20 cellular contexts compared by ENCODE assay signal in the genomic region with DNA sequence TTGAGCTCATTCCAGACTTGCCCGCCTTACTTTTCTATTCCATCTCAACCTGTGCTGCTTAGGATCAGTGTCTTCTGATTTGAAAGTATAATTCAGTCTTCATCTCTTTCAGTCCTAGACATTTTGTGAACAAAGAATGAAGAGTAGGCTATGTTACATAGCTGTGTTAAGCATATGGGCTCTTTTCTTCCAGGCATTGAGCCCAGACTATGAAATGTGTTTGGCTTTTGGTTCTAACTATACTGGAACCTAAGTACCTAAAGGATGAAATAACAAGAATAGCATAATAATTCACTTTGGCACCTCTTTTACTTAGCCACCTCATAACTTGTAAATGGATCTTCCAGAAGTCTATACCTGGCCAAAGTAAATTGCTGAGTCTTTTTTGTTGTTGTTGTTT.
DNase-seq lines count a peak whose midpoint lies in the region; ATAC-seq, FAIRE-seq and TF ChIP-seq lines count a peak whose summit lies in the region.
"Had no signal": no experiment of that assay in that cellular context is flagged by ENCODE, and none has a peak within 500 bp of the region (broad histone marks: within the 10 kb centered on the region; RNA-seq: fewer than 3 reads in every experiment).

No MANE protein-coding gene starts in this region.

- no peaks in the 10 kb centered on the region for H3K9me3 Mint-ChIP-seq in nephron
- H3K9me3 Mint-ChIP-seq: CD14-positive monocyte had no signal

- no peaks in the 10 kb centered on the region for H3K9me1 ChIP-seq in K562 (ENCODE audit: control insufficient read depth, insufficient read depth, low read length)

- no peak for ATAC-seq in K562
- no peak for ATAC-seq in GM21381 (IDR thresholded peaks at IDR 0.05; ENCODE audit: unreplicated experiment)
- no peak for ATAC-seq in HG03342 (IDR thresholded peaks at IDR 0.05; ENCODE audit: unreplicated experiment)

- DNase-seq in NCI-H1092 treated with DMSO at 0.1 percent for 48 hours (lab: John Stamatoyannopoulos, UW) (peak; percentile 2), NCI-H1092 (lab: John Stamatoyannopoulos, UW) (no peak), H54 (ENCODE audit: insufficient read length, low spot score) (no peak), K562 (ENCODE audit: extremely low read depth in 1 of 4, low spot score in 3 of 4) (no peak), dorsolateral prefrontal cortex (no peak)
- DNase-seq: 8988T, DMS153, EL, NCI-H146, NCI-H2081 treated with DMSO at 0.1 percent for 48 hours, NCI-H748 treated with DMSO at 0.1 percent for 48 hours, SHP77, SK-N-SH had no signal

- no peaks in the 10 kb centered on the region for H3K79me2 ChIP-seq in K562 (ENCODE audit: control insufficient read depth, insufficient read depth, low read length)

- TF ChIP-seq CTCF in K562 (IDR thresholded peaks at IDR 0.05 in 2 of 3, conservative IDR thresholded peaks at IDR 0.05 in 1 of 3; ENCODE audit: insufficient read depth in 2 of 3, low read depth in 1 of 3, low read length in 3 of 3) (no peak), nephron (IDR thresholded peaks at IDR 0.05; ENCODE audit: unreplicated experiment in 3 of 3) (no peak), dorsolateral prefrontal cortex (IDR thresholded peaks at IDR 0.05 in 54 of 56, conservative IDR thresholded peaks at IDR 0.05 in 2 of 56; ENCODE audit: low read depth in 1 of 56, partially characterized antibody in 56 of 56) (no peak)

- no peaks in the 10 kb centered on the region for H3K9me3 ChIP-seq in K562 (replicated peaks; ENCODE audit: control insufficient read depth, insufficient read depth, low read depth, low read length)
- H3K9me3 ChIP-seq: SK-N-SH had no signal

- peaks cover 34% of the 10 kb centered on the region for H3K4me1 Mint-ChIP-seq in nephron

- no peak for TF ChIP-seq RAD21 in K562 (CRISPR knock-in tag; conservative IDR thresholded peaks at IDR 0.05 in 1 of 2, IDR thresholded peaks at IDR 0.05 in 1 of 2)

- peak overlapping the region in 2 of 3 experiments; percentile 57 for H3K27ac Mint-ChIP-seq in nephron

- no peak overlapping the region for H2AFZ ChIP-seq in K562 (ENCODE audit: low read depth, low read length)

- no peaks in the 10 kb centered on the region for H3K27me3 Mint-ChIP-seq in nephron (ENCODE audit: low read depth)

- CTCF ChIA-PET in K562 (lab: Yijun Ruan, JAX; ENCODE audit: low intra/inter-chr PET ratio), result no interaction called here

- H3K36me3 Mint-ChIP-seq in nephron (ENCODE audit: low read depth), result peaks cover 13% of the 10 kb centered on the region

- no peak overlapping the region for H3K9ac ChIP-seq in K562 (ENCODE audit: insufficient read depth in 1 of 2, low read depth in 2 of 2, low read length in 2 of 2)
- H3K9ac ChIP-seq: SK-N-SH had no signal

- FAIRE-seq in H54 (lab: Jason Lieb, UNC), result peak; percentile 60
- FAIRE-seq in K562 (lab: Jason Lieb, UNC), result peak; percentile 63
- FAIRE-seq: GM12892, GM18507, H1 had no signal

- in situ Hi-C loops in K562 (cut with MboI), result no loop called here

- no peaks in the 10 kb centered on the region for H4K20me1 ChIP-seq in K562 (replicated peaks; ENCODE audit: control insufficient read depth, insufficient read depth, low read length)

- H3K4me3 ChIP-seq in K562, result no peak overlapping the region
- no peak overlapping the region for H3K4me3 ChIP-seq in dorsolateral prefrontal cortex

- H3K4me3 Mint-ChIP-seq in nephron, result no peak overlapping the region
- H3K4me3 Mint-ChIP-seq: CD14-positive monocyte had no signal

- H3K27ac ChIP-seq in K562 (ENCODE audit: extremely low read depth, low read depth, low read length), result no peak overlapping the region
- peak overlapping the region in 6 of 59 donors; percentile 2 to 70 (median 30) for H3K27ac ChIP-seq in dorsolateral prefrontal cortex

- 92% methylated on average over 1 of the region's 1 CpG for WGBS in K562 (ENCODE audit: insufficient coverage, low coverage, missing lambda C conversion rate)

- TF ChIP-seq EP300 in K562 (IDR thresholded peaks at IDR 0.05; ENCODE audit: low read length), result no peak

- intact Hi-C loops in K562 (cut with micrococcal nuclease), result no loop called here
- intact Hi-C loops in dorsolateral prefrontal cortex (cut with DNase I), result loop anchor here in 1 of 2 donors (10.0 kb wide), 1 partner anchor 1095 kb away; no protein-coding TSS in a partner anchor

- no peaks in the 10 kb centered on the region for H3K4me1 ChIP-seq in K562 (replicated peaks in 1 of 2; ENCODE audit: control insufficient read depth in 2 of 2, insufficient read depth in 2 of 2, low read length in 2 of 2)

- no TSS peak for BruUV-seq in K562 (replicated peaks; lab: Mats Ljungman, UMichigan)

- POLR2A ChIA-PET in K562 (lab: Yijun Ruan, JAX), result no interaction called here

- H3K36me3 ChIP-seq in K562 (ENCODE audit: control insufficient read depth, insufficient read depth, low read length), result peaks cover 46% of the 10 kb centered on the region; the same call in 2 of the 3 replicates

- TF ChIP-seq POLR2A in H54 (IDR thresholded peaks at IDR 0.05; ENCODE audit: low read depth, low read length), result no peak
- no peak for TF ChIP-seq POLR2A in K562 (conservative IDR thresholded peaks at IDR 0.05)

- H3K27me3 ChIP-seq in K562 (ENCODE audit: control insufficient read depth in 2 of 2, insufficient read depth in 2 of 2, low read length in 2 of 2), result no peaks in the 10 kb centered on the region
- H3K27me3 ChIP-seq in dorsolateral prefrontal cortex, result no peaks in the 10 kb centered on the region

- no peak overlapping the region for H3K4me2 ChIP-seq in K562 (ENCODE audit: insufficient read depth, low read length)
- H3K4me2 ChIP-seq: SK-N-SH had no signal

TF ChIP-seq in K562, 482 proteins besides CTCF, POLR2A, EP300 and RAD21:
- TF ChIP-seq ZFX (CRISPR knock-in tag; IDR thresholded peaks at IDR 0.05), result no peak
- TF ChIP-seq, protein P1, sequence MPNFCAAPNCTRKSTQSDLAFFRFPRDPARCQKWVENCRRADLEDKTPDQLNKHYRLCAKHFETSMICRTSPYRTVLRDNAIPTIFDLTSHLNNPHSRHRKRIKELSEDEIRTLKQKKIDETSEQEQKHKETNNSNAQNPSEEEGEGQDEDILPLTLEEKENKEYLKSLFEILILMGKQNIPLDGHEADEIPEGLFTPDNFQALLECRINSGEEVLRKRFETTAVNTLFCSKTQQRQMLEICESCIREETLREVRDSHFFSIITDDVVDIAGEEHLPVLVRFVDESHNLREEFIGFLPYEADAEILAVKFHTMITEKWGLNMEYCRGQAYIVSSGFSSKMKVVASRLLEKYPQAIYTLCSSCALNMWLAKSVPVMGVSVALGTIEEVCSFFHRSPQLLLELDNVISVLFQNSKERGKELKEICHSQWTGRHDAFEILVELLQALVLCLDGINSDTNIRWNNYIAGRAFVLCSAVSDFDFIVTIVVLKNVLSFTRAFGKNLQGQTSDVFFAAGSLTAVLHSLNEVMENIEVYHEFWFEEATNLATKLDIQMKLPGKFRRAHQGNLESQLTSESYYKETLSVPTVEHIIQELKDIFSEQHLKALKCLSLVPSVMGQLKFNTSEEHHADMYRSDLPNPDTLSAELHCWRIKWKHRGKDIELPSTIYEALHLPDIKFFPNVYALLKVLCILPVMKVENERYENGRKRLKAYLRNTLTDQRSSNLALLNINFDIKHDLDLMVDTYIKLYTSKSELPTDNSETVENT (CRISPR knock-in tag; IDR thresholded peaks at IDR 0.05), result no peak
- TF ChIP-seq NFIX (CRISPR knock-in tag; IDR thresholded peaks at IDR 0.05; ENCODE audit: low read depth), result no peak
- TF ChIP-seq, protein P2, sequence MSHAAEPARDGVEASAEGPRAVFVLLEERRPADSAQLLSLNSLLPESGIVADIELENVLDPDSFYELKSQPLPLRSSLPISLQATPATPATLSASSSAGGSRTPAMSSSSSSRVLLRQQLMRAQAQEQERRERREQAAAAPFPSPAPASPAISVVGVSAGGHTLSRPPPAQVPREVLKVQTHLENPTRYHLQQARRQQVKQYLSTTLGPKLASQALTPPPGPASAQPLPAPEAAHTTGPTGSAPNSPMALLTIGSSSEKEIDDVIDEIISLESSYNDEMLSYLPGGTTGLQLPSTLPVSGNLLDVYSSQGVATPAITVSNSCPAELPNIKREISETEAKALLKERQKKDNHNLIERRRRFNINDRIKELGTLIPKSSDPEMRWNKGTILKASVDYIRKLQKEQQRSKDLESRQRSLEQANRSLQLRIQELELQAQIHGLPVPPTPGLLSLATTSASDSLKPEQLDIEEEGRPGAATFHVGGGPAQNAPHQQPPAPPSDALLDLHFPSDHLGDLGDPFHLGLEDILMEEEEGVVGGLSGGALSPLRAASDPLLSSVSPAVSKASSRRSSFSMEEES (CRISPR knock-in tag; IDR thresholded peaks at IDR 0.05), result no peak
- TF ChIP-seq CREB1 (IDR thresholded peaks at IDR 0.05), result no peak
- TF ChIP-seq CREB1 (CRISPR knock-in tag; IDR thresholded peaks at IDR 0.05), result no peak
TF ChIP-seq in K562: peak in this region for 0.
